In genomic region chr2:218192902-218193425, GRCh38 we compare ENCODE assay signal across 32 cellular contexts. TPM values are rescaled to one million over a fixed set of nuclear protein-coding genes. Genes with fewer than 3 reads are reported as not detected.
"Had no signal": no experiment of that assay in that cellular context is flagged by ENCODE, and none has a peak within 500 bp of the region (broad histone marks: within the 10 kb centered on the region; RNA-seq: fewer than 3 reads in every experiment).

No MANE protein-coding gene starts in this region.

- ATAC-seq: activated CD8-positive, alpha-beta T cell treated with anti-CD3 and anti-CD28 coated beads for 36 hours; activated T-cell treated with anti-CD3 and anti-CD28 coated beads, Interleukin-2, amount 50 U/mL, for 4 hours; activated T-helper 17 cell treated with anti-CD3 and anti-CD28 coated beads, Interleukin-2, amount 50 U/mL, for 72 hours; effector memory CD8-positive, alpha-beta T cell; gastroesophageal sphincter; left colon; naive thymus-derived CD4-positive, alpha-beta T cell; right cardiac atrium had no signal

- H3K36me3 ChIP-seq: gastroesophageal sphincter, spleen, tibial nerve had no signal

- H3K27ac ChIP-seq: gastroesophageal sphincter, parathyroid adenoma, spleen, tibial nerve had no signal

- H3K27me3 ChIP-seq: gastroesophageal sphincter, spleen, tibial nerve had no signal

- H3K4me1 ChIP-seq: parathyroid adenoma, tibial nerve had no signal

- H3K9me3 ChIP-seq: gastroesophageal sphincter, spleen, tibial nerve had no signal

- H3K4me3 ChIP-seq: gastroesophageal sphincter, spleen, tibial nerve had no signal

- DNase-seq: activated CD4-positive, alpha-beta T cell treated with anti-CD3 and anti-CD28 coated beads for 1 hour; activated CD4-positive, alpha-beta T cell treated with anti-CD3 and anti-CD28 coated beads, Interleukin-2, amount 10 ng/mL, durations not matched to agents 7 days and 5 days; activated CD8-positive, alpha-beta T cell treated with anti-CD3 and anti-CD28 coated beads for 36 hours; activated gamma-delta T cell treated with Interleukin-2 at 50 U/mL for 16 hours; activated naive CD4-positive, alpha-beta T cell treated with anti-CD3 and anti-CD28 coated beads, Interleukin-2, amount 50 U/mL, for 16 hours; activated T-cell treated with anti-CD3 and anti-CD28 coated beads, Interleukin-2, amount 50 U/mL, for 4 hours; amniotic stem cell; caudate nucleus; cortex of kidney; effector memory CD8-positive, alpha-beta T cell; erythroblast; hippocampal formation; kidney; left colon; mammary epithelial cell; naive thymus-derived CD4-positive, alpha-beta T cell; occipital lobe; right cardiac atrium; spleen; stimulated activated naive CD4-positive, alpha-beta T cell; T-helper 9 cell had no signal

RNA-seq across cellular contexts. Expression of gene CXCR1, which starts 26.2 kb away (rescaled TPM):
- total RNA-seq: activated CD8-positive, alpha-beta T cell treated with anti-CD3 and anti-CD28 coated beads for 36 hours; activated T-cell treated with anti-CD3 and anti-CD28 coated beads, Interleukin-2, amount 50 U/mL, for 4 hours; activated T-helper 17 cell treated with anti-CD3 and anti-CD28 coated beads, Interleukin-2, amount 50 U/mL, for 72 hours; astrocyte; chondrocyte; mesothelial cell of epicardium; occipital lobe; pulmonary artery endothelial cell; temporal lobe; WTC11 had no signal
- polyA plus RNA-seq: neural cell had no signal
